In the genomic region with DNA sequence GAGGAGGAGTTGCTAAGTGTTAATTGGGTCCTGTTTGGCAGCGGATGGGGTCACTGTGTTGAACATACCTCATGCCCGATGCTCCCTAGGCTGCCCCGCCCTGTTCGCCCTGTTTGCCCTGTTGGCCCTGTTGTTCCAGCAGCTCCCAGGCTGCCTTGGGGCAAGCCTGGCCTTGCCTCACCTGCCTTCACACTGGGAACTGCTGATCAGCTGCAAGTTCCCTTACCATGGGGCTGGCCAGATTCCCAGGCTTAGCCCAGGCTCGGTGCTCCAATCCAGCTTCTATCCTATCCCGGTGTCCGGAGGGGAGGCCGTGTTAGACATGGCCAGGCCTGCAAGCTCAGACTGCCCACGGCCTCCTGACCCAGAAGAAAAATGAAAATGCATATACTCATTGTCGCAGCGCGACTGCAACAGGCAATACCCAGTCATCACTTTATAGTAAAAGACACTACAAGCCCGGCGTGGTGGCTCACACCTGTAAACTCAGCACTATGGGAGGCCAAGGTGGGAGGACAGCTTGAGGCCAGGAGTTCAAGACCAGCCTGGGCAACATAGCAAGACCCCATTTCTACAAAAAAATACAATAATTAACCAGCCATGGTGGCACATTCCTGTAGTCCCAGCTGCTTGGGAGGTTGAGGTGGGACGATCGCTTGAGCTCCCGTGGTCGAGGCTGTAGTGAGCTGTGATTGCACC, we compare ENCODE assay signal across 17 cellular contexts. TPM values are rescaled to one million over a fixed set of nuclear protein-coding genes. Genes with fewer than 3 reads are reported as not detected.
DNase-seq lines count a peak whose midpoint lies in the region; ATAC-seq and TF ChIP-seq lines count a peak whose summit lies in the region.
"Had no signal": no experiment of that assay in that cellular context is flagged by ENCODE, and none has a peak within 500 bp of the region (broad histone marks: within the 10 kb centered on the region; RNA-seq: fewer than 3 reads in every experiment).

No MANE protein-coding gene starts in this region.

- H3F3A ChIP-seq in neural progenitor cell (ENCODE audit: low read depth), result no peaks in the 10 kb centered on the region

- no peaks in the 10 kb centered on the region for H3K36me3 Mint-ChIP-seq in neural progenitor cell
- H3K36me3 Mint-ChIP-seq: brain had no signal

- H3K9me3 ChIP-seq in neural progenitor cell (ENCODE audit: low read depth), result no peaks in the 10 kb centered on the region

- H3K36me3 ChIP-seq in neural progenitor cell, result no peaks in the 10 kb centered on the region

- H3K4me1 Mint-ChIP-seq in neural progenitor cell, result no peaks in the 10 kb centered on the region
- H3K4me1 Mint-ChIP-seq: brain had no signal

- H3K27ac Mint-ChIP-seq in neural progenitor cell, result no peak overlapping the region
- H3K27ac Mint-ChIP-seq: activated naive CD4-positive, alpha-beta T cell treated with anti-CD3 and anti-CD28 coated beads for 36 hours; brain had no signal

- peak overlapping the region; percentile 28 for H2AFZ ChIP-seq in neural progenitor cell (replicated peaks)

- no peaks in the 10 kb centered on the region for H3K4me1 ChIP-seq in neural progenitor cell

- H3K9me3 Mint-ChIP-seq in neural progenitor cell, result peaks cover 3% of the 10 kb centered on the region

- TF ChIP-seq CTCF in epithelial cell of esophagus (IDR thresholded peaks at IDR 0.05; ENCODE audit: insufficient read depth, low read depth, low read length, missing control alignments) (no peak), neural progenitor cell (IDR thresholded peaks at IDR 0.05) (no peak)

- no peak overlapping the region for H3K4me3 Mint-ChIP-seq in neural progenitor cell
- H3K4me3 Mint-ChIP-seq: activated naive CD4-positive, alpha-beta T cell treated with anti-CD3 and anti-CD28 coated beads for 36 hours; brain had no signal

- no peaks in the 10 kb centered on the region for H3K27me3 ChIP-seq in neural progenitor cell

- DNase-seq in NCI-H510A treated with DMSO at 0.1 percent for 48 hours (lab: John Stamatoyannopoulos, UW), result peak; percentile 2
- no peak for DNase-seq in NCI-H510A (lab: John Stamatoyannopoulos, UW)
- DNase-seq in epithelial cell of esophagus (ENCODE audit: low read depth), result peak; percentile 95
- DNase-seq in neural progenitor cell (ENCODE audit: low spot score), result no peak
- DNase-seq in NCI-H226, result no peak
- DNase-seq in HuH-7.5 (ENCODE audit: low spot score), result no peak
- no peak for DNase-seq in amniotic stem cell (lab: John Stamatoyannopoulos, UW)
- DNase-seq: activated CD4-positive, alpha-beta T cell treated with anti-CD3 and anti-CD28 coated beads for 4 hours; activated naive CD4-positive, alpha-beta T cell treated with anti-CD3 and anti-CD28 coated beads for 36 hours; C1 segment of cervical spinal cord; DMS79; NCI-H1930; substantia nigra had no signal

- H3K79me2 ChIP-seq in neural progenitor cell (ENCODE audit: low read depth), result no peaks in the 10 kb centered on the region

- H3K4me3 ChIP-seq in epithelial cell of esophagus (ENCODE audit: low read length) (no peak overlapping the region), neural progenitor cell (no peak overlapping the region)

- no peak overlapping the region for H3K27ac ChIP-seq in neural progenitor cell

- no peak overlapping the region for H3K4me2 ChIP-seq in neural progenitor cell

- H3K9ac ChIP-seq in neural progenitor cell, result no peak overlapping the region

- peaks cover 2% of the 10 kb centered on the region for H3K27me3 Mint-ChIP-seq in neural progenitor cell (ENCODE audit: insufficient read depth, low read depth)

- no peak for ATAC-seq in HG02840 (IDR thresholded peaks at IDR 0.05; ENCODE audit: low FRiP score, unreplicated experiment)
- ATAC-seq: left cardiac atrium had no signal

- no peaks in the 10 kb centered on the region for H4K20me1 ChIP-seq in neural progenitor cell (ENCODE audit: low read depth)

RNA-seq across cellular contexts. Expression of a gene that starts 42.9 kb away (rescaled TPM):
- total RNA-seq in neural progenitor cell (ENCODE audit: low replicate concordance), result 14.9 and 29.6 TPM in 2 replicates

RNA-seq across cellular contexts. Expression of a gene that starts 45.5 kb away (rescaled TPM):
- total RNA-seq in neural progenitor cell (ENCODE audit: low replicate concordance), result 5.9 and 10.4 TPM in 2 replicates
- total RNA-seq: activated naive CD4-positive, alpha-beta T cell treated with anti-CD3 and anti-CD28 coated beads for 36 hours; T-helper 2 cell treated with Interferon-gamma antibody and Interleukin-4, amounts not matched to agents 100 ng/mL and 5 ng/mL, for 36 hours had no signal

Comparison
In these comparisons a context has a peak if more than half of its experiments do, and no peak if none do; other contexts are left out.
1. DNase-seq: peak in NCI-H510A treated with DMSO at 0.1 percent for 48 hours (single experiment) and epithelial cell of esophagus (single experiment); none in NCI-H510A (single experiment), neural progenitor cell (single experiment), NCI-H226 (single experiment), HuH-7.5 (single experiment) and amniotic stem cell (single experiment).